In the genomic region with DNA sequence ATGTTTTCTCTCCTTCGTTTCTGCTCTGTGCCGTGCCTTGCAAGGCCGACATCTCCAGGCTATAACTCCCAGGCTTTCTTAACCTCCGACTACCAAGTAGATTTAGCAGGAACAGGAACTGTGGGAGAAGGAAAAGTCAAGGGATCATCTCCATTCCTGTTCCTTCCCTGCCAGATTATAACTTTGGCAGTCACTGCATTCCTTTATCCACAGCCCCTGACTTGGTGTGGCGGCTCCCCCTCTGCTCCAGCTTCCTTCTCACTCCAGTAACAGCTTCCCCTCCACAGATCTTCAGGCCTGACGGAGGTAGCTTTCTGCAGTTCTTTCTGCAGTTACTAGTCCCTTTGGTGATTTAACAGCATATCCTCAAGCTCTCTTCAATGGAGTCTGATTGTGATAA, we compare ENCODE assay signal across 21 cellular contexts.
"Had no signal": no experiment of that assay in that cellular context is flagged by ENCODE, and none has a peak within 500 bp of the region (broad histone marks: within the 10 kb centered on the region; RNA-seq: fewer than 3 reads in every experiment).

No MANE protein-coding gene starts in this region.

- H3K27ac ChIP-seq: body of pancreas, heart left ventricle, pancreas, prostate gland, testis, transverse colon had no signal

- H3K4me1 ChIP-seq: body of pancreas, heart left ventricle, pancreas, prostate gland, testis, transverse colon had no signal

- FAIRE-seq: endothelial cell of umbilical vein, keratinocyte, pancreas, urothelium cell line had no signal

- H3K4me3 ChIP-seq: body of pancreas, heart left ventricle, pancreas, prostate gland, testis, transverse colon had no signal

- DNase-seq: activated CD4-positive, alpha-beta T cell treated with anti-CD3 and anti-CD28 coated beads for 4 hours; activated CD4-positive, alpha-beta T cell treated with anti-CD3 and anti-CD28 coated beads, Interleukin-2, amount 50 U/mL, for 4 hours; activated naive CD4-positive, alpha-beta T cell; activated T-cell treated with anti-CD3 and anti-CD28 coated beads for 4 hours; activated T-cell treated with anti-CD3 and anti-CD28 coated beads, Interleukin-2, amount 50 U/mL, for 72 hours; aorta; body of pancreas; caudate nucleus; heart left ventricle; left cardiac atrium; midbrain; naive thymus-derived CD4-positive, alpha-beta T cell; pancreas; stimulated activated naive CD4-positive, alpha-beta T cell treated with Interleukin-2 at 50 U/mL for 16 hours; testis; transverse colon had no signal

- H3K27me3 ChIP-seq: body of pancreas, heart left ventricle, pancreas, testis, transverse colon had no signal

- H3K9me3 ChIP-seq: body of pancreas, pancreas, prostate gland, testis, transverse colon had no signal

- H3K36me3 Mint-ChIP-seq: activated naive CD8-positive, alpha-beta T cell; naive thymus-derived CD4-positive, alpha-beta T cell had no signal

- ATAC-seq: activated T-cell treated with anti-CD3 and anti-CD28 coated beads, Interleukin-2, amount 50 U/mL, for 72 hours; body of pancreas; heart left ventricle; left cardiac atrium; naive thymus-derived CD4-positive, alpha-beta T cell; pancreas had no signal

- H3K36me3 ChIP-seq: heart left ventricle, pancreas, prostate gland, transverse colon had no signal

- H3K27ac Mint-ChIP-seq: activated naive CD8-positive, alpha-beta T cell; activated T-cell treated with anti-CD3 and anti-CD28 coated beads, Interleukin-2, amount 50 U/mL, for 72 hours; naive thymus-derived CD4-positive, alpha-beta T cell had no signal
